ENCODE assay signal across 10 cellular contexts in the genomic region with DNA sequence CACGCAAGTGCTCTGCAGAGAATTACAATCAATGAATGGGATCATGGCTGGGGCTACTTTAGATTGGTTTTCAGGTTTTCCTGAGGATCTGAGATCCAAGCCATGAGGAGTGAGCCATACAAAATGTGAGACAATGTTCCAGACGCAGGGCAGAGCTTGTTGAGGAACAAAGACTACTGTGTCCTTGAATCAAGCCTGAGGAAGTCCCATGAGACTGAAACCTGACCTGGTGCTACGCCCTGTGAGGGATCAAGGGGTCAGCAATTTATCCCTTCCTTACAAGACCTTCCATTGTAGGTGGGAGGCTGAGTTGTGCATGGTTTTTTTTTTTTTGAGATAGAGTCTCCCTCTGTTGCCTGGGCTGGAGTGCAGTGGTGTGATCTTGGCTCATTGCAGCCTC. TPM values are rescaled to one million over a fixed set of nuclear protein-coding genes. Genes with fewer than 3 reads are reported as not detected.
DNase-seq lines count a peak whose midpoint lies in the region; ATAC-seq, FAIRE-seq and TF ChIP-seq lines count a peak whose summit lies in the region.
"Had no signal": no experiment of that assay in that cellular context is flagged by ENCODE, and none has a peak within 500 bp of the region (broad histone marks: within the 10 kb centered on the region; RNA-seq: fewer than 3 reads in every experiment).

No MANE protein-coding gene starts in this region.

- 84% methylated on average over 3 of the region's 3 CpGs for WGBS in A549 (ENCODE audit: missing lambda C conversion rate)

- no TSS peak for BruUV-seq in PC-3 (replicated peaks; lab: Mats Ljungman, UMichigan)

- no peak for DNase-seq in A549 (ENCODE audit: low read depth in 1 of 2, low spot score in 1 of 2)
- no peak for DNase-seq in PC-3
- DNase-seq in fibroblast of gingiva (ENCODE audit: low read depth), result peak; percentile 16
- DNase-seq in COLO668 (lab: John Stamatoyannopoulos, UW; ENCODE audit: unreplicated experiment), result no peak
- no peak for DNase-seq in cerebellar nuclear complex (lab: John Stamatoyannopoulos, UW)
- DNase-seq: NCI-H1105, T-helper 17 cell had no signal

- TF ChIP-seq EP300 in A549 (IDR thresholded peaks at IDR 0.05), result no peak

- H3K27ac ChIP-seq in A549, result peak overlapping the region in 1 of 2 experiments; percentile 3; a peak in 1 of 6 replicates
- H3K27ac ChIP-seq in DOHH2 (ENCODE audit: low read depth, low read length), result no peak overlapping the region
- no peak overlapping the region for H3K27ac ChIP-seq in PC-3 (ENCODE audit: low read length)

- peaks cover 15% of the 10 kb centered on the region for H3K4me1 ChIP-seq in A549
- H3K4me1 ChIP-seq in DOHH2 (ENCODE audit: control insufficient read depth, low read length), result peaks cover 29% of the 10 kb centered on the region
- peaks cover 25% of the 10 kb centered on the region for H3K4me1 ChIP-seq in PC-3 (ENCODE audit: insufficient read depth, low read length)

- CTCF ChIA-PET in A549 (lab: Yijun Ruan, JAX), result interaction anchor here (1.5 to 2.1 kb wide), 2 partner anchors 12 to 18 kb away, joined by 3 to 10 read pairs; no protein-coding TSS in a partner anchor
- CTCF ChIA-PET in PC-3 (lab: Charles Lee), result no interaction called here

- intact Hi-C loops in PC-3 (cut with micrococcal nuclease), result no loop called here

- H3K27me3 ChIP-seq in DOHH2 (ENCODE audit: control insufficient read depth, low read length), result no peaks in the 10 kb centered on the region
- H3K27me3 ChIP-seq in PC-3 (ENCODE audit: low read length), result no peaks in the 10 kb centered on the region

- H3F3A ChIP-seq in DOHH2 (ENCODE audit: control insufficient read depth, insufficient read depth) (no peaks in the 10 kb centered on the region), PC-3 (ENCODE audit: low read length, unreplicated experiment) (no peaks in the 10 kb centered on the region)

- no peak overlapping the region for H3K9ac ChIP-seq in PC-3 (ENCODE audit: low read length)

- H3K9me3 ChIP-seq in A549 (no peaks in the 10 kb centered on the region), DOHH2 (ENCODE audit: control insufficient read depth, insufficient read depth, low read length) (no peaks in the 10 kb centered on the region), PC-3 (ENCODE audit: low read length) (no peaks in the 10 kb centered on the region)

- FAIRE-seq in A549 (lab: Jason Lieb, UNC), result no peak

- H4K20me1 ChIP-seq in DOHH2 (ENCODE audit: control insufficient read depth, insufficient read depth, low read depth, low read length) (peaks cover 36% of the 10 kb centered on the region), PC-3 (ENCODE audit: low read length) (peaks cover 45% of the 10 kb centered on the region)

- H3K4me3 ChIP-seq in A549, result no peak overlapping the region
- H3K4me3 ChIP-seq in DOHH2 (ENCODE audit: low read length), result peak overlapping the region; percentile 86
- H3K4me3 ChIP-seq in PC-3 (ENCODE audit: low read length), result peak overlapping the region; percentile 83

- H3K79me2 ChIP-seq in DOHH2 (ENCODE audit: control insufficient read depth, low read length), result peaks cover 71% of the 10 kb centered on the region
- peaks cover 71% of the 10 kb centered on the region for H3K79me2 ChIP-seq in PC-3 (ENCODE audit: low read length)

- peaks cover 70% of the 10 kb centered on the region for H3K36me3 ChIP-seq in DOHH2 (ENCODE audit: control insufficient read depth, low read length)
- H3K36me3 ChIP-seq in PC-3 (ENCODE audit: low read depth, low read length), result peaks cover 42% of the 10 kb centered on the region

- POLR2A ChIA-PET in A549 (lab: Yijun Ruan, JAX), result no interaction called here
- POLR2A ChIA-PET in PC-3 (lab: Charles Lee; ENCODE audit: unreplicated experiment), result no interaction called here

- ATAC-seq in A549 (no peak), PC-3 (no peak), HG03045 (IDR thresholded peaks at IDR 0.05; ENCODE audit: unreplicated experiment) (no peak), GM19395 (IDR thresholded peaks at IDR 0.05; ENCODE audit: unreplicated experiment) (no peak)
- ATAC-seq: T-helper 17 cell had no signal

- no peak for TF ChIP-seq CTCF in A549 (IDR thresholded peaks at IDR 0.05)
- TF ChIP-seq CTCF in DOHH2 (IDR thresholded peaks at IDR 0.05; ENCODE audit: low read depth, low read length, poor library complexity, severe bottlenecking), result no peak
- TF ChIP-seq CTCF in PC-3 (conservative IDR thresholded peaks at IDR 0.05; ENCODE audit: low read depth, low read length), result no peak

- H2AFZ ChIP-seq in PC-3 (ENCODE audit: low read length), result no peak overlapping the region

- TF ChIP-seq RAD21 in A549 (conservative IDR thresholded peaks at IDR 0.05 in 1 of 2, IDR thresholded peaks at IDR 0.05 in 1 of 2), result no peak

- peak overlapping the region; percentile 94 for H3K4me2 ChIP-seq in A549
- peak overlapping the region; percentile 96 for H3K4me2 ChIP-seq in DOHH2 (ENCODE audit: low read length)
- peak overlapping the region; percentile 93 for H3K4me2 ChIP-seq in PC-3 (ENCODE audit: low read length)

- TF ChIP-seq POLR2A in A549 (IDR thresholded peaks at IDR 0.05; ENCODE audit: low read length), result no peak

- H3K9me2 ChIP-seq in DOHH2 (replicated peaks; ENCODE audit: control insufficient read depth, low read length) (no peaks in the 10 kb centered on the region), PC-3 (replicated peaks; ENCODE audit: low read length) (no peaks in the 10 kb centered on the region)

TF ChIP-seq in A549, 52 proteins besides CTCF, POLR2A, EP300 and RAD21:
- TF ChIP-seq MAZ (IDR thresholded peaks at IDR 0.05; ENCODE audit: borderline replicate concordance, low read depth, low read length), result no peak
- no peak for TF ChIP-seq EHF (CRISPR knock-in tag; IDR thresholded peaks at IDR 0.05)
- TF ChIP-seq ZFP36 (IDR thresholded peaks at IDR 0.05; ENCODE audit: borderline replicate concordance, partially characterized antibody), result no peak
- no peak for TF ChIP-seq CBX8 (IDR thresholded peaks at IDR 0.05)
- TF ChIP-seq MYC (IDR thresholded peaks at IDR 0.05; ENCODE audit: borderline replicate concordance, low read length), result no peak
- no peak for TF ChIP-seq NFE2L2 (conservative IDR thresholded peaks at IDR 0.05; ENCODE audit: low read length)
- TF ChIP-seq RFX5 (IDR thresholded peaks at IDR 0.05), result no peak
- TF ChIP-seq, protein P1, sequence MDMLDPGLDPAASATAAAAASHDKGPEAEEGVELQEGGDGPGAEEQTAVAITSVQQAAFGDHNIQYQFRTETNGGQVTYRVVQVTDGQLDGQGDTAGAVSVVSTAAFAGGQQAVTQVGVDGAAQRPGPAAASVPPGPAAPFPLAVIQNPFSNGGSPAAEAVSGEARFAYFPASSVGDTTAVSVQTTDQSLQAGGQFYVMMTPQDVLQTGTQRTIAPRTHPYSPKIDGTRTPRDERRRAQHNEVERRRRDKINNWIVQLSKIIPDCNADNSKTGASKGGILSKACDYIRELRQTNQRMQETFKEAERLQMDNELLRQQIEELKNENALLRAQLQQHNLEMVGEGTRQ (IDR thresholded peaks at IDR 0.05), result no peak
- TF ChIP-seq RNF2 (IDR thresholded peaks at IDR 0.05; ENCODE audit: borderline replicate concordance, low read depth), result no peak
- no peak for TF ChIP-seq ESRRA (IDR thresholded peaks at IDR 0.05; ENCODE audit: borderline replicate concordance, low read length)
- TF ChIP-seq HOXA7 (CRISPR knock-in tag; IDR thresholded peaks at IDR 0.05), result no peak
- no peak for TF ChIP-seq KDM1A (IDR thresholded peaks at IDR 0.05; ENCODE audit: low read depth)
- TF ChIP-seq CHD2 (IDR thresholded peaks at IDR 0.05; ENCODE audit: low read length, partially characterized antibody), result no peak
- TF ChIP-seq PHF8 (IDR thresholded peaks at IDR 0.05; ENCODE audit: borderline replicate concordance, low read depth), result no peak
- TF ChIP-seq, protein P2, sequence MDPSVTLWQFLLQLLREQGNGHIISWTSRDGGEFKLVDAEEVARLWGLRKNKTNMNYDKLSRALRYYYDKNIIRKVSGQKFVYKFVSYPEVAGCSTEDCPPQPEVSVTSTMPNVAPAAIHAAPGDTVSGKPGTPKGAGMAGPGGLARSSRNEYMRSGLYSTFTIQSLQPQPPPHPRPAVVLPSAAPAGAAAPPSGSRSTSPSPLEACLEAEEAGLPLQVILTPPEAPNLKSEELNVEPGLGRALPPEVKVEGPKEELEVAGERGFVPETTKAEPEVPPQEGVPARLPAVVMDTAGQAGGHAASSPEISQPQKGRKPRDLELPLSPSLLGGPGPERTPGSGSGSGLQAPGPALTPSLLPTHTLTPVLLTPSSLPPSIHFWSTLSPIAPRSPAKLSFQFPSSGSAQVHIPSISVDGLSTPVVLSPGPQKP (IDR thresholded peaks at IDR 0.05; ENCODE audit: low read depth, low read length), result no peak
- no peak for TF ChIP-seq ZC3H11A (IDR thresholded peaks at IDR 0.05)
- TF ChIP-seq GATA3 (IDR thresholded peaks at IDR 0.05; ENCODE audit: borderline replicate concordance), result no peak
- no peak for TF ChIP-seq SMC3 (IDR thresholded peaks at IDR 0.05)
- no peak for TF ChIP-seq JUNB (IDR thresholded peaks at IDR 0.05)
- no peak for TF ChIP-seq RCOR1 (IDR thresholded peaks at IDR 0.05; ENCODE audit: low read depth, low read length)

RNA-seq across cellular contexts. Expression of a gene that starts 2.1 kb away (rescaled TPM):
- polyA plus RNA-seq in A549 (2011; rRNA removed) (29.5 and 35.8 TPM in 2 replicates), A549 (2017; fragmentation: RNase III; extraction: RNeasy Plus Mini Kit Qiagen cat#74134 plus additional on column Dnase treatment) (50.9 to 55.8 TPM (median 52.2 TPM) in 3 replicates)
- polyA plus RNA-seq in A549 (2012; cell fraction: cytosol; rRNA removed), result 27.0 and 31.7 TPM in 2 replicates
- polyA plus RNA-seq in A549 (2012; cell fraction: nucleus; rRNA removed), result 115 and 120 TPM in 2 replicates
- polyA minus RNA-seq in A549 (2011; rRNA and poly(A)+ RNA removed), result 36.4 and 49.4 TPM in 2 replicates
- 110 and 114 TPM in 2 replicates for total RNA-seq in PC-3 (2014; rRNA removed)
